Comparison of ENCODE assay signal across 23 cellular contexts in genomic region chr2:32532341-32532740, GRCh38.
"Had no signal": no experiment of that assay in that cellular context is flagged by ENCODE, and none has a peak within 500 bp of the region (broad histone marks: within the 10 kb centered on the region; RNA-seq: fewer than 3 reads in every experiment).

No MANE protein-coding gene starts in this region.

- ATAC-seq: left colon; left lung; naive thymus-derived CD8-positive, alpha-beta T cell; pancreas; right cardiac atrium; stimulated activated memory B cell treated with anti-CD40 and anti-IgM and Interleukin-4, amounts not matched to agents 10 μg/mL and 1 μg/mL and 100 μg/mL, for 72 hours; stimulated activated naive CD8-positive, alpha-beta T cell treated with anti-CD3 and anti-CD28 coated beads, Interleukin-15, amount 100 ng/mL, for 72 hours had no signal

- H3K4me1 Mint-ChIP-seq: stimulated activated memory B cell treated with anti-CD40 and anti-IgM and Interleukin-4, amounts not matched to agents 10 μg/mL and 1 μg/mL and 100 μg/mL, for 72 hours; stimulated activated naive CD8-positive, alpha-beta T cell treated with anti-CD3 and anti-CD28 coated beads, Interleukin-15, amount 100 ng/mL, for 72 hours had no signal

- DNase-seq: hypothalamus; immature natural killer cell; kidney; left colon; left lung; naive thymus-derived CD8-positive, alpha-beta T cell; nucleus accumbens; pancreas; posterior cingulate gyrus; retina; right cardiac atrium; sigmoid colon; small intestine; stimulated activated CD4-positive, alpha-beta T cell treated with anti-CD3 and anti-CD28 coated beads, Interleukin-1b, Interleukin-23, amount 100 ng/mL, for 48 hours; stimulated activated CD4-positive, alpha-beta T cell treated with anti-CD3 and anti-CD28 coated beads, Interleukin-2, amount 100 ng/mL, for 48 hours; stimulated activated CD4-positive, alpha-beta T cell treated with anti-CD3 and anti-CD28 coated beads, Interleukin-4, amount 100 ng/mL, for 4 hours; stimulated activated CD8-positive, alpha-beta memory T cell treated with anti-CD3 and anti-CD28 coated beads, Interleukin-4, amount 100 ng/mL, for 48 hours; stimulated activated naive CD4-positive, alpha-beta T cell treated with Interleukin-2 at 50 U/mL for 16 hours; stimulated activated naive CD8-positive, alpha-beta T cell treated with anti-CD3 and anti-CD28 coated beads, Interleukin-15, amount 100 ng/mL, for 72 hours; substantia nigra; uterus had no signal

- H3K9me3 Mint-ChIP-seq: immature natural killer cell; naive thymus-derived CD8-positive, alpha-beta T cell; stimulated activated memory B cell treated with anti-CD40 and anti-IgM and Interleukin-4, amounts not matched to agents 10 μg/mL and 1 μg/mL and 100 μg/mL, for 72 hours; type B pancreatic cell had no signal

- H3K4me3 Mint-ChIP-seq: immature natural killer cell; naive thymus-derived CD8-positive, alpha-beta T cell; stimulated activated memory B cell treated with anti-CD40 and anti-IgM and Interleukin-4, amounts not matched to agents 10 μg/mL and 1 μg/mL and 100 μg/mL, for 72 hours; stimulated activated naive CD8-positive, alpha-beta T cell treated with anti-CD3 and anti-CD28 coated beads, Interleukin-15, amount 100 ng/mL, for 72 hours; type B pancreatic cell had no signal

- H3K27me3 Mint-ChIP-seq: naive thymus-derived CD8-positive, alpha-beta T cell; stimulated activated memory B cell treated with anti-CD40 and anti-IgM and Interleukin-4, amounts not matched to agents 10 μg/mL and 1 μg/mL and 100 μg/mL, for 72 hours; stimulated activated naive CD8-positive, alpha-beta T cell treated with anti-CD3 and anti-CD28 coated beads, Interleukin-15, amount 100 ng/mL, for 72 hours; type B pancreatic cell had no signal

- H3K27ac Mint-ChIP-seq: stimulated activated memory B cell treated with anti-CD40 and anti-IgM and Interleukin-4, amounts not matched to agents 10 μg/mL and 1 μg/mL and 100 μg/mL, for 72 hours; stimulated activated naive CD8-positive, alpha-beta T cell treated with anti-CD3 and anti-CD28 coated beads, Interleukin-15, amount 100 ng/mL, for 72 hours; type B pancreatic cell had no signal
